In the genomic region with DNA sequence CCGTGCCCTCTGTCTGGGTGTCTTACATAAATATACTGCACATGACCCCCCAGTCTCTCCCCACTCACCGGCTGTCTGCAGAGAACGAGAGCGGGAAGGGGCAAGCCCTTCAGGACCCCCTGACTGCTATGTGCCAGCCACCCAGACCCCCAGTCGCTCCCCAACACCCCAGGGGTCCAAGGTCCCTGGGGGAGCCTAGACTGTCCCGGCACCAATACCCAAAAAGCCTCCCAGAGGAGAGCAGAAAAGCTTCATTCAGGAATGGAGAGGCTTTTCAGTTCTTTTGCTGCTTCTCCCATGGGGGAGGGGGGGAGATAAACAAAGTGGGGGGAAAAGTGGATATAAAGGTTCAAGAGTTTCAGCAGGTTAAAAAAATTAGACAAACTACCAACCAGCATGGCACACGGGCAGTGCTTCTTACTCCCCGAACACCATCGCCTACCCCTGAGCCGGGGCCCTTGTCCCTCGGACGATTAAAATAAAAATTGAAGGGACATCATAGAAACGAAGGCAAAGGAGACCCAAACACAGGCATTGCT, we compare ENCODE assay signal across 8 cellular contexts. TPM values are rescaled to one million over a fixed set of nuclear protein-coding genes. Genes with fewer than 3 reads are reported as not detected.
A peak's percentile ranks its signal among the peaks of the same experiment; 100 is the strongest.
DNase-seq lines count a peak whose midpoint lies in the region; ATAC-seq and TF ChIP-seq lines count a peak whose summit lies in the region.

No MANE protein-coding gene starts in this region.

- H3K4me3 ChIP-seq in BJ (ENCODE audit: low read depth, low read length) = peak overlapping the region; percentile 84
- peak overlapping the region; percentile 86 for H3K4me3 ChIP-seq in HFF-Myc (replicated peaks; ENCODE audit: low read depth, low read length)
- peak overlapping the region; percentile 46 to 94 (median 72) for H3K4me3 ChIP-seq in adrenal gland
- peak overlapping the region; percentile 92 to 97 (median 94) for H3K4me3 ChIP-seq in tibial nerve

- POLR2A ChIA-PET in BJ (lab: Charles Lee) = interaction anchor here (0.6 kb wide), 1 partner anchor 31 kb away, joined by 13 read pairs; no protein-coding TSS in a partner anchor

- H3K27me3 ChIP-seq in BJ (ENCODE audit: control insufficient read depth, insufficient read depth, low read length) (no peaks in the 10 kb centered on the region), adrenal gland (no peaks in the 10 kb centered on the region), tibial nerve (no peaks in the 10 kb centered on the region)

- TF ChIP-seq POLR2A in adrenal gland (IDR thresholded peaks at IDR 0.05) = no peak
- no peak for TF ChIP-seq POLR2A in tibial nerve (IDR thresholded peaks at IDR 0.05)

- H3K9me3 ChIP-seq in adrenal gland (replicated peaks in 1 of 3) (no peaks in the 10 kb centered on the region), tibial nerve (no peaks in the 10 kb centered on the region)

- DNase-seq in BJ (ENCODE audit: low read depth) = no peak
- no peak for DNase-seq in HFF-Myc (ENCODE audit: extremely low read depth, low read depth)
- DNase-seq in adrenal gland = no peak
- no peak for DNase-seq in left lobe of liver (ENCODE audit: low spot score)
- DNase-seq in tibial nerve (ENCODE audit: low spot score in 2 of 2) = no peak
- DNase-seq in NCI-H2081 treated with DMSO at 0.1 percent for 48 hours (lab: John Stamatoyannopoulos, UW) = no peak
- DNase-seq in SKM-1 treated with dmso at 0.1 percent for 144 hours (lab: John Stamatoyannopoulos, UW; ENCODE audit: unreplicated experiment) = no peak

- TF ChIP-seq CTCF in BJ (IDR thresholded peaks at IDR 0.05; ENCODE audit: insufficient read depth, low read depth, low read length) = no peak
- no peak for TF ChIP-seq CTCF in HFF-Myc (IDR thresholded peaks at IDR 0.05; ENCODE audit: low read depth, low read length, missing control alignments)
- TF ChIP-seq CTCF in adrenal gland (IDR thresholded peaks at IDR 0.05) = no peak
- TF ChIP-seq CTCF in tibial nerve (IDR thresholded peaks at IDR 0.05) = no peak

- ATAC-seq in left lobe of liver (peak; percentile 1), GM21786 (IDR thresholded peaks at IDR 0.05; ENCODE audit: unreplicated experiment) (no peak)

- CTCF ChIA-PET in BJ (lab: Yijun Ruan, JAX) = interaction anchor here (0.8 kb wide), 1 partner anchor 247 kb away, joined by 3 read pairs; no protein-coding TSS in a partner anchor

- WGBS in adrenal gland, 4 donors = 1 to 6% (median 3%) methylated on average over 10 to 13 of the region's 13 CpGs
- WGBS in tibial nerve, 2 donors = 0 to 2% methylated on average over 13 of the region's 13 CpGs

- H3K4me1 ChIP-seq in adrenal gland (replicated peaks in 1 of 2) = peaks cover 32 to 68% of the 10 kb centered on the region in 2 donors
- peaks cover 0 to 70% (median 56%) of the 10 kb centered on the region in 4 donors for H3K4me1 ChIP-seq in tibial nerve

- H3K27ac ChIP-seq in adrenal gland (peak overlapping the region; percentile 94 to 98 (median 97)), tibial nerve (peak overlapping the region; percentile 99 to 100 (median 99))

- H3K36me3 ChIP-seq in BJ (ENCODE audit: control insufficient read depth, insufficient read depth, low read length) = peaks cover 11% of the 10 kb centered on the region
- H3K36me3 ChIP-seq in adrenal gland (replicated peaks in 1 of 2) = peaks cover 0 to under 1% of the 10 kb centered on the region in 2 donors
- H3K36me3 ChIP-seq in tibial nerve = peaks cover 0 to 7% (median 0%) of the 10 kb centered on the region in 3 donors

- intact Hi-C loops in adrenal gland (cut with DNase I) = no loop called here

- no peak for TF ChIP-seq EP300 in tibial nerve (IDR thresholded peaks at IDR 0.05)

RNA-seq across cellular contexts. Expression of gene CSNK1E, which starts 1.4 kb away (rescaled TPM):
- polyA plus RNA-seq in BJ (2011; rRNA removed) (120 and 183 TPM in 2 replicates), adrenal gland (100 to 1,000 TPM in 1 of 3 donors, 10 to 100 TPM in 2; 49.1 to 142 (median 85.2) TPM)
- 114 and 161 TPM in 2 replicates for polyA minus RNA-seq in BJ (2011; rRNA and poly(A)+ RNA removed)
- total RNA-seq in adrenal gland (100 to 1,000 TPM in 1 of 8 donors, 10 to 100 TPM in 7; 28.4 to 112 (median 73.7) TPM), left lobe of liver (29.4 TPM), tibial nerve (100 to 1,000 TPM; 122 to 235 (median 164) TPM)

RNA-seq across cellular contexts. Expression of gene TMEM184B, which starts 43.1 kb away (rescaled TPM):
- polyA plus RNA-seq in BJ (2011; rRNA removed) = 26.5 and 75.5 TPM in 2 replicates
- 35.2 and 48.1 TPM in 2 replicates for polyA minus RNA-seq in BJ (2011; rRNA and poly(A)+ RNA removed)
- 100 to 1,000 TPM in 1 of 8 donors, 10 to 100 TPM in 7; 35.4 to 107 (median 48.9) TPM for total RNA-seq in adrenal gland
- polyA plus RNA-seq in adrenal gland = 10 to 100 TPM; 17.4 to 27.1 (median 23.1) TPM
- 11.7 TPM for total RNA-seq in left lobe of liver
- total RNA-seq in tibial nerve = 100 to 1,000 TPM in 1 of 4 donors, 10 to 100 TPM in 3; 61.1 to 138 (median 72.0) TPM
